9 cellular contexts compared by ENCODE assay signal in the genomic region with DNA sequence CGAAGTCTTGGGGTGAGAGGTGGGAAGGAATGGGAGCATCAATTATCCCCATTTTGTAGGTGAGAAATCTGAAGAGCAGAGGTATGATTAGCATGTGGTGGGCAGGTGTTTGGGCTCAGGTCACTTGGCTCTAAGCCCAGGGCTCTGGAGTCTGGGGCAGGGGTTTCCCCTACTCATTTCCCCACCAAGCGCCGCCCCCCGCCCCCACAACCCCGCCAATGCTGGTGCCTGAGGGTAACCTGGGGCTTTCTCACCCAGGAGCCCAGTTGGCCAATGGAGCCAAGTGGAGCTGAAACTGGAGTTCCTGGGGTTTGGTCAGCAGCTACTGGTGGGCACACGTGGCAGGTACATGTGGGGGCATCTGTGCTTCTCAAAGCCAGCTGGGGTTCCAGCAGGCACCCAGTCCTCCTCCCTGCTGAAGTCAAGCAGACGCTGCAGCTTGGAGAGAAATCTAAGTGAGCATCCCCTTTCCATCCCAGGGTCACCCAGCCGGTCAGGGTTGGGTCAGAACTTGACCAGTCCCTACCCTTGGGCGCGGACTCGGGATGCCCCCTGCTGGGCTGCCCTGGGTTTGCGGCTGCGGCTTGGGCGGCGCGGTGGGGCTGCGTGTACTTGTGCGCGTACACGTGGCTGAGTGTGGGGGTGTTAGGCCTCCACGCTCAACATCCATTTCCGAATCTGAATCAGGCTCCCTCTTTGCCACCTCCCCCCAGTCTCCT. TPM values are rescaled to one million over a fixed set of nuclear protein-coding genes. Genes with fewer than 3 reads are reported as not detected.
A peak's percentile ranks its signal among the peaks of the same experiment; 100 is the strongest.
DNase-seq lines count a peak whose midpoint lies in the region; ATAC-seq and TF ChIP-seq lines count a peak whose summit lies in the region.
"Had no signal": no experiment of that assay in that cellular context is flagged by ENCODE, and none has a peak within 500 bp of the region (broad histone marks: within the 10 kb centered on the region; RNA-seq: fewer than 3 reads in every experiment).

No MANE protein-coding gene starts in this region.

- no peaks in the 10 kb centered on the region for H3K9me3 ChIP-seq in HUES48 (ENCODE audit: control insufficient read depth, insufficient read depth, low read length)
- H3K9me3 ChIP-seq: psoas muscle had no signal

- peak in 1 of 2 donors; percentile 15 for ATAC-seq in naive B cell (ENCODE audit: low read depth in 2 of 2)
- ATAC-seq in GM21515 (IDR thresholded peaks at IDR 0.05; ENCODE audit: unreplicated experiment): no peak

- peak overlapping the region in 3 of 6 donors; percentile 6 to 84 (median 69) for H3K27ac Mint-ChIP-seq in naive B cell

- peaks cover 45 to 95% (median 81%) of the 10 kb centered on the region in 3 donors for H3K27me3 Mint-ChIP-seq in naive B cell

- H3K9ac ChIP-seq in HUES48 (ENCODE audit: low read depth, low read length): no peak overlapping the region

- no peak for DNase-seq in AG10803 (ENCODE audit: low read depth)
- DNase-seq in anterior cingulate cortex (lab: John Stamatoyannopoulos, UW): peak in 40 of 58 donors; percentile 23 to 89 (median 60)
- DNase-seq in naive B cell: no peak
- no peak for DNase-seq in DMS153 treated with DMSO at 0.1 percent for 48 hours (lab: John Stamatoyannopoulos, UW; ENCODE audit: unreplicated experiment)
- no peak for DNase-seq in T-helper 9 cell
- no peak for DNase-seq in kidney tubule cell (ENCODE audit: low spot score)

- no peak overlapping the region for H3K27ac ChIP-seq in HUES48 (ENCODE audit: low read depth, low read length)
- H3K27ac ChIP-seq: psoas muscle had no signal

- peaks cover 16 to 42% (median 40%) of the 10 kb centered on the region in 3 donors for H3K4me1 Mint-ChIP-seq in naive B cell

- peak; percentile 20; the same call in 1 of the 2 replicates for TF ChIP-seq CTCF in AG10803 (conservative IDR thresholded peaks at IDR 0.05; ENCODE audit: low read length)

- H3K4me1 ChIP-seq in HUES48 (ENCODE audit: control insufficient read depth, insufficient read depth, low read length): peaks cover 11% of the 10 kb centered on the region

- no peaks in the 10 kb centered on the region for H3K36me3 ChIP-seq in HUES48 (ENCODE audit: control insufficient read depth, insufficient read depth, low read length)

- H3K36me3 Mint-ChIP-seq in naive B cell: no peaks in the 10 kb centered on the region

- H3K4me3 Mint-ChIP-seq in naive B cell: peak overlapping the region in 7 of 8 donors; percentile 25 to 84 (median 67)

- peaks cover 66% of the 10 kb centered on the region for H3K27me3 ChIP-seq in HUES48 (ENCODE audit: control insufficient read depth, insufficient read depth, low read length)

- peaks cover 0 to 2% (median 0%) of the 10 kb centered on the region in 7 donors for H3K9me3 Mint-ChIP-seq in naive B cell

- H3K4me3 ChIP-seq in AG10803 (ENCODE audit: low read length) (no peak overlapping the region), HUES48 (ENCODE audit: low read depth, low read length) (peak overlapping the region; percentile 41; the same call in 1 of the 2 replicates)

RNA-seq across cellular contexts. Expression of a gene that starts 1.6 kb away (rescaled TPM):
- not detected for polyA plus RNA-seq in naive B cell (ENCODE audit: low read depth in 6 of 6)

RNA-seq across cellular contexts. Expression of a gene that starts 42.1 kb away (rescaled TPM):
- 100 to 1,000 TPM in 2 of 6 donors, 10 to 100 TPM in 4; 63.1 to 135 (median 81.1) TPM for polyA plus RNA-seq in naive B cell (ENCODE audit: low read depth in 6 of 6)

Comparison
In these comparisons a context has a peak if more than half of its experiments do, and no peak if none do; other contexts are left out.
1. DNase-seq: peak in anterior cingulate cortex (40 of 58); none in AG10803 (single experiment), naive B cell (single experiment), DMS153 treated with DMSO at 0.1 percent for 48 hours (single experiment), T-helper 9 cell (single experiment) and kidney tubule cell (single experiment).